Comparison of ENCODE assay signal across 8 cellular contexts in the genomic region with DNA sequence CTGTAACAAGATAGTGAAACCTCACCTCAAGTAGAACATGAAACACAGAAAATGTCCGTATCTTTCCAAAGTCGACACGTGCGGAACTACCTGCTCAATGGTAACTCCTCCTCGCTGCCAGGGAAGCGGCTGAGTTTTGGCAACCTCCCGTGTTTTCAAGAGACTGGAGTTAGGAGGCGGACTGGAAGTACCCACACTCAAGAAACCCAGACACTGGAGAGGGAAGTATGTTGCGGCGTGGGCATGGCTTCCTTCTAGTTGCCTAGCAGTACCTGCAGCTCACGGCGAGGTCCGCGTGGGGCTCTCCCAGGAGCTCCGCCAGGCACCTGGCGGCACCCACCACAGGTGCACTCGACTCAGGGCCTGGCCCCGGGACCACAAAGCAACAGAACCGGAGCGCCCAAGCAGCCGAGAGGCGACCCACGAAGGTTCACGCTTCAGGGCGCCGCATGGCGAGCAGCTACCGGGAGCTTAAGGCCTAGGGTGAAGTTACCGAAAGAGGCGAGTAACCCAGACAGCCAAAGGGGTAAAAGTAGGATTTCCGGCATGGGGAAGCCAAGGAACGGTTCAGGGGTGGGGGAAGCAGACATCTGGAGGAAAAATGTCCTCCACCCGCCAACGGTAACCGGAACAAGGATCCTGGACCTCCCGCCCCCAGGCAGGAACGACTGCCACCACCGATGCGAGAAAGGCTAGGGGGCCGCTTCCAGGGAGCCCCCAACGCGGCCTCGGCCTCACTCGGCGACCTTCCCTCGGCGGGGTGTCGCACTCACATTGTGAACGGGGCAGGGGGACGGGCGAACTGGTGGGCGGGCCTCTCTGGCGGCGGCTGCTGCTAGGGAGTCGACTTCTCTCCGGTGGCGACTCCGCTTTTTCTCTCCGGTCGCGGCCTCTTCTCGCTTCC. TPM values are rescaled to one million over a fixed set of nuclear protein-coding genes. Genes with fewer than 3 reads are reported as not detected.
DNase-seq lines count a peak whose midpoint lies in the region; ATAC-seq and TF ChIP-seq lines count a peak whose summit lies in the region.

No MANE protein-coding gene starts in this region.

- no peak overlapping the region for H2AFZ ChIP-seq in Karpas-422 (ENCODE audit: low read length)

- peak overlapping the region; percentile 100 for H3K4me3 Mint-ChIP-seq in T-helper 2 cell treated with Interferon-gamma antibody and Interleukin-4, amounts not matched to agents 5 μg/mL and 100 μg/mL, for 36 hours

- H3K36me3 ChIP-seq in Karpas-422 (ENCODE audit: insufficient read depth, low read length) (peaks cover 22% of the 10 kb centered on the region; the same call in 1 of the 2 replicates), iPS-15b (ENCODE audit: control insufficient read depth, insufficient read depth, low read length) (peaks cover 8% of the 10 kb centered on the region), skeletal muscle satellite cell (ENCODE audit: insufficient read depth, low read length) (peaks cover 10% of the 10 kb centered on the region)

- H3K36me3 Mint-ChIP-seq in T-helper 2 cell treated with Interferon-gamma antibody and Interleukin-4, amounts not matched to agents 5 μg/mL and 100 μg/mL, for 36 hours (ENCODE audit: low read depth): peaks cover 40% of the 10 kb centered on the region

- DNase-seq in Karpas-422 (peak; percentile 72), astrocyte of the cerebellum (ENCODE audit: low read depth) (no peak), dedifferentiated amniotic fluid mesenchymal stem cell (ENCODE audit: extremely low spot score) (no peak)
- DNase-seq in T-helper 2 cell treated with Interferon-gamma antibody and Interleukin-4, amounts not matched to agents 5 μg/mL and 100 μg/mL, for 36 hours (ENCODE audit: low spot score): peak; percentile 50

- peaks cover 21% of the 10 kb centered on the region for H3K4me1 Mint-ChIP-seq in T-helper 2 cell treated with Interferon-gamma antibody and Interleukin-4, amounts not matched to agents 5 μg/mL and 100 μg/mL, for 36 hours (ENCODE audit: low read depth)

- H3K4me3 ChIP-seq in Karpas-422 (ENCODE audit: low read length) (peak overlapping the region; percentile 96), astrocyte of the cerebellum (ENCODE audit: low read depth, low read length) (peak overlapping the region; percentile 99), iPS-15b (ENCODE audit: low read depth, low read length) (peak overlapping the region; percentile 100), skeletal muscle satellite cell (ENCODE audit: low read length) (peak overlapping the region; percentile 99)

- H3K9me3 ChIP-seq in Karpas-422 (ENCODE audit: low read length) (no peaks in the 10 kb centered on the region), iPS-15b (ENCODE audit: control insufficient read depth, insufficient read depth, low read length) (no peaks in the 10 kb centered on the region), skeletal muscle satellite cell (replicated peaks; ENCODE audit: low read length) (no peaks in the 10 kb centered on the region)

- no peaks in the 10 kb centered on the region for H3K27me3 ChIP-seq in Karpas-422 (ENCODE audit: low read length)
- H3K27me3 ChIP-seq in iPS-15b (ENCODE audit: control insufficient read depth, insufficient read depth, low read length): no peaks in the 10 kb centered on the region
- H3K27me3 ChIP-seq in skeletal muscle satellite cell (ENCODE audit: control insufficient read depth, insufficient read depth, low read length): no peaks in the 10 kb centered on the region

- peak overlapping the region; percentile 100 for H3K27ac Mint-ChIP-seq in T-helper 2 cell treated with Interferon-gamma antibody and Interleukin-4, amounts not matched to agents 5 μg/mL and 100 μg/mL, for 36 hours

- H4K20me1 ChIP-seq in Karpas-422 (ENCODE audit: insufficient read depth, low read depth, low read length): peaks cover 18% of the 10 kb centered on the region

- H3K9me3 Mint-ChIP-seq in T-helper 2 cell treated with Interferon-gamma antibody and Interleukin-4, amounts not matched to agents 5 μg/mL and 100 μg/mL, for 36 hours: no peaks in the 10 kb centered on the region

- TF ChIP-seq CTCF in C4-2B (conservative IDR thresholded peaks at IDR 0.05) (no peak), astrocyte of the cerebellum (IDR thresholded peaks at IDR 0.05; ENCODE audit: low read depth, low read length, missing control alignments) (no peak)

- H3K9ac ChIP-seq in Karpas-422 (ENCODE audit: low read length) (peak overlapping the region; percentile 99), iPS-15b (ENCODE audit: low read depth, low read length) (peak overlapping the region; percentile 100), skeletal muscle satellite cell (ENCODE audit: low read depth, low read length) (peak overlapping the region; percentile 100)

- H3K27me3 Mint-ChIP-seq in T-helper 2 cell treated with Interferon-gamma antibody and Interleukin-4, amounts not matched to agents 5 μg/mL and 100 μg/mL, for 36 hours (ENCODE audit: low read depth): no peaks in the 10 kb centered on the region

- peak overlapping the region; percentile 81 for H3K4me2 ChIP-seq in Karpas-422 (ENCODE audit: low read depth, low read length, poor library complexity, severe bottlenecking)
- peak overlapping the region; percentile 90 for H3K4me2 ChIP-seq in skeletal muscle satellite cell (ENCODE audit: low read length)

- H3K9me2 ChIP-seq in Karpas-422 (replicated peaks; ENCODE audit: insufficient read depth, low read length): no peaks in the 10 kb centered on the region

- H3K27ac ChIP-seq in C4-2B: peak overlapping the region; percentile 100
- H3K27ac ChIP-seq in Karpas-422 (ENCODE audit: low read length): peak overlapping the region; percentile 86

- H3K4me1 ChIP-seq in Karpas-422 (ENCODE audit: low read length) (peaks cover 35% of the 10 kb centered on the region), iPS-15b (ENCODE audit: control insufficient read depth, insufficient read depth, low read length) (no peaks in the 10 kb centered on the region), skeletal muscle satellite cell (ENCODE audit: control insufficient read depth, insufficient read depth, low read length) (peaks cover 19% of the 10 kb centered on the region)

- in situ Hi-C loops in astrocyte of the cerebellum (cut with HindIII; ENCODE audit: low sequenced_read_pairs): no loop called here

- H3K79me2 ChIP-seq in Karpas-422 (ENCODE audit: low read length): peaks cover 60% of the 10 kb centered on the region

- peak; percentile 12 for ATAC-seq in GM21367 (IDR thresholded peaks at IDR 0.05; ENCODE audit: unreplicated experiment)

RNA-seq across cellular contexts. Expression of a gene that starts 0.6 kb away (rescaled TPM):
- total RNA-seq in Karpas-422 (2014; rRNA removed; shearing (Covaris generic); ENCODE audit: low replicate concordance): 49.4 and 126 TPM in 2 replicates
- 103 and 126 TPM in 2 replicates for total RNA-seq in skeletal muscle satellite cell (2012; rRNA removed)

RNA-seq across cellular contexts. Expression of a gene that starts 37.6 kb away (rescaled TPM):
- 1,908 and 2,309 TPM in 2 replicates for total RNA-seq in Karpas-422 (2014; rRNA removed; shearing (Covaris generic); ENCODE audit: low replicate concordance)
- total RNA-seq in skeletal muscle satellite cell (2012; rRNA removed): 1,147 and 1,336 TPM in 2 replicates

RNA-seq across cellular contexts. Expression of a gene that starts 41.7 kb away (rescaled TPM):
- 520 and 674 TPM in 2 replicates for total RNA-seq in Karpas-422 (2014; rRNA removed; shearing (Covaris generic); ENCODE audit: low replicate concordance)
- 547 and 574 TPM in 2 replicates for total RNA-seq in skeletal muscle satellite cell (2012; rRNA removed)

RNA-seq across cellular contexts. Expression of a gene that starts 57.4 kb away (rescaled TPM):
- total RNA-seq in Karpas-422 (2014; rRNA removed; shearing (Covaris generic); ENCODE audit: low replicate concordance): 43.1 and 48.7 TPM in 2 replicates
- total RNA-seq in skeletal muscle satellite cell (2012; rRNA removed): 25.6 and 26.2 TPM in 2 replicates

Comparison
In these comparisons a context has a peak if more than half of its experiments do, and no peak if none do; other contexts are left out.
1. DNase-seq: peak in Karpas-422 (single experiment) and T-helper 2 cell treated with Interferon-gamma antibody and Interleukin-4, amounts not matched to agents 5 μg/mL and 100 μg/mL, for 36 hours (single experiment); none in astrocyte of the cerebellum (single experiment) and dedifferentiated amniotic fluid mesenchymal stem cell (single experiment).
2. Peak in every context shown above with its lines, with median percentiles within 50 percentile points of each other: H3K4me3 ChIP-seq and H3K9ac ChIP-seq.